ENCODE assay signal across 17 cellular contexts in genomic region chr13:78655906-78656305, GRCh38. TPM values are rescaled to one million over a fixed set of nuclear protein-coding genes. Genes with fewer than 3 reads are reported as not detected.
DNase-seq lines count a peak whose midpoint lies in the region; TF ChIP-seq lines count a peak whose summit lies in the region.
"Had no signal": no experiment of that assay in that cellular context is flagged by ENCODE, and none has a peak within 500 bp of the region (broad histone marks: within the 10 kb centered on the region; RNA-seq: fewer than 3 reads in every experiment).

No MANE protein-coding gene starts in this region.

- peak overlapping the region; percentile 25 for H3K4me3 Mint-ChIP-seq in activated naive CD8-positive, alpha-beta T cell
- no peak overlapping the region for H3K4me3 Mint-ChIP-seq in activated naive CD8-positive, alpha-beta T cell treated with anti-CD3 and anti-CD28 coated beads for 36 hours
- H3K4me3 Mint-ChIP-seq in endothelial cell (ENCODE audit: unreplicated experiment) = peak overlapping the region; percentile 17

- no peak for DNase-seq in activated naive CD8-positive, alpha-beta T cell treated with anti-CD3 and anti-CD28 coated beads for 36 hours
- DNase-seq in SK-N-MC (ENCODE audit: low read depth, low spot score) (no peak), endothelial cell (ENCODE audit: low spot score) (no peak), pulmonary artery endothelial cell (ENCODE audit: low read depth, low spot score) (peak; percentile 26), COLO829 (ENCODE audit: low spot score) (no peak), retina (no peak)
- no peak for DNase-seq in activated CD4-positive, CD25-positive, alpha-beta regulatory T cell (lab: John Stamatoyannopoulos, UW)
- DNase-seq: DMS 273 treated with DMSO at 0.1 percent for 48 hours, GF-D8, GM23248, NCI-H1417 treated with DMSO at 0.1 percent for 48 hours, NCI-H1930, NCI-H2171, Right ventricle myocardium superior had no signal

- no peaks in the 10 kb centered on the region for H3K9me3 Mint-ChIP-seq in activated naive CD8-positive, alpha-beta T cell (ENCODE audit: low read depth)
- peaks cover 2% of the 10 kb centered on the region for H3K9me3 Mint-ChIP-seq in activated naive CD8-positive, alpha-beta T cell treated with anti-CD3 and anti-CD28 coated beads for 36 hours
- H3K9me3 Mint-ChIP-seq in endothelial cell (ENCODE audit: unreplicated experiment) = no peaks in the 10 kb centered on the region

- H3K36me3 Mint-ChIP-seq in activated naive CD8-positive, alpha-beta T cell = peaks cover 12% of the 10 kb centered on the region
- peaks cover 27% of the 10 kb centered on the region for H3K36me3 Mint-ChIP-seq in activated naive CD8-positive, alpha-beta T cell treated with anti-CD3 and anti-CD28 coated beads for 36 hours
- no peaks in the 10 kb centered on the region for H3K36me3 Mint-ChIP-seq in endothelial cell (ENCODE audit: low read depth, unreplicated experiment)

- no peak overlapping the region for H3K27ac Mint-ChIP-seq in activated naive CD8-positive, alpha-beta T cell
- H3K27ac Mint-ChIP-seq in activated naive CD8-positive, alpha-beta T cell treated with anti-CD3 and anti-CD28 coated beads for 36 hours = no peak overlapping the region
- H3K27ac Mint-ChIP-seq in endothelial cell (ENCODE audit: unreplicated experiment) = peak overlapping the region; percentile 95

- TF ChIP-seq CTCF in endothelial cell (IDR thresholded peaks at IDR 0.05; ENCODE audit: unreplicated experiment) = no peak

- no peaks in the 10 kb centered on the region for H3K27me3 Mint-ChIP-seq in activated naive CD8-positive, alpha-beta T cell
- no peaks in the 10 kb centered on the region for H3K27me3 Mint-ChIP-seq in activated naive CD8-positive, alpha-beta T cell treated with anti-CD3 and anti-CD28 coated beads for 36 hours
- no peaks in the 10 kb centered on the region for H3K27me3 Mint-ChIP-seq in endothelial cell (ENCODE audit: unreplicated experiment)

- H3K9me3 ChIP-seq in SK-N-MC (ENCODE audit: low read depth, low read length) = no peaks in the 10 kb centered on the region
- H3K9me3 ChIP-seq: BLaER1 had no signal

- H3K4me1 Mint-ChIP-seq in activated naive CD8-positive, alpha-beta T cell (ENCODE audit: low read depth) = peaks cover 39% of the 10 kb centered on the region
- peaks cover 44% of the 10 kb centered on the region for H3K4me1 Mint-ChIP-seq in activated naive CD8-positive, alpha-beta T cell treated with anti-CD3 and anti-CD28 coated beads for 36 hours
- peaks cover 48% of the 10 kb centered on the region for H3K4me1 Mint-ChIP-seq in endothelial cell (ENCODE audit: unreplicated experiment)

- H3K36me3 ChIP-seq in SK-N-MC (ENCODE audit: insufficient read depth, low read length) = peaks cover 47% of the 10 kb centered on the region

- no peak overlapping the region for H3K9ac ChIP-seq in SK-N-MC (ENCODE audit: insufficient read length)
- H3K9ac ChIP-seq: BLaER1, GM23248 had no signal

- peak overlapping the region; percentile 51 for H3K4me3 ChIP-seq in SK-N-MC
- H3K4me3 ChIP-seq: BLaER1, GM23248, K562 had no signal

- peak overlapping the region; percentile 4; the same call in 1 of the 2 replicates for H3K27ac ChIP-seq in SK-N-MC
- H3K27ac ChIP-seq: BLaER1, GM23248 had no signal

RNA-seq across cellular contexts. Expression of gene OBI1, which starts 3.0 kb away (rescaled TPM):
- total RNA-seq in activated naive CD8-positive, alpha-beta T cell treated with anti-CD3 and anti-CD28 coated beads for 36 hours = 10 to 100 TPM; 23.0 to 24.9 TPM
- total RNA-seq in endothelial cell (ENCODE audit: unreplicated experiment) (28.0 TPM), pulmonary artery endothelial cell (29.0 and 29.1 TPM in 2 replicates)

RNA-seq across cellular contexts. Expression of gene POU4F1, which starts 52.6 kb away (rescaled TPM):
- under 1 TPM; 0.08 TPM for total RNA-seq in activated naive CD8-positive, alpha-beta T cell treated with anti-CD3 and anti-CD28 coated beads for 36 hours
- total RNA-seq in endothelial cell (ENCODE audit: unreplicated experiment) (3.2 TPM), pulmonary artery endothelial cell (0.25 and 2.6 TPM in 2 replicates)
- total RNA-seq: GM23248, Right ventricle myocardium superior had no signal
